ENCODE assay signal across 9 cellular contexts in the genomic region with DNA sequence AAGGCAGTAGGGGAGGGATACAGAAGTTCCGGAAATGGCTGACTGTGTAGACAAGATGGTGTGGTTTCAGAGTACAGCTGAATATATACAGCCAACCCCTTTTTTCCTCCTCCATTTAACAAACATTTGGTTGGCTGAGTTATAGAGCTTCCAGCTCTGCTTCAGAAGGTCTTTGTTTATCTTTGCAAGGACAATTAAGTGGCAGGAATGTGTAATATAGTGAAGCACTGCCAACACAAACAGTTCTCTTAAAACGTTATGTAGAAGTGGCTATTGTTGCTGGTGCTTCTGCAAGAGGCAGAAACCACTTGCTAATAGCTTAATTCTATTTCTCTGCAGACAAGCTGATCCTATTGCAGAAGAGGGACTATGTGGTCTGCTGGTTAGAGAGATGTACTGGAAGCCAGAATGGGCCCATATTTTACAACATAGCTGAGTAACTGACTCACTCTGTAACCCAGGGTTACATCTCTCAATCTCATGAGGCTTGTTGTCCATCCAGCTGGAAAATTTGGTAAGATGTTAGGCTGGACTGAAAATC.
DNase-seq lines count a peak whose midpoint lies in the region; ATAC-seq, FAIRE-seq and TF ChIP-seq lines count a peak whose summit lies in the region.
"Had no signal": no experiment of that assay in that cellular context is flagged by ENCODE, and none has a peak within 500 bp of the region (broad histone marks: within the 10 kb centered on the region; RNA-seq: fewer than 3 reads in every experiment).

No MANE protein-coding gene starts in this region.

- H3K4me3 ChIP-seq in SJSA1: no peak overlapping the region
- no peak overlapping the region for H3K4me3 ChIP-seq in left ventricle myocardium inferior
- H3K4me3 ChIP-seq in subcutaneous abdominal adipose tissue (ENCODE audit: low read depth in 1 of 5, low read length in 5 of 5): no peak overlapping the region

- H3K27ac ChIP-seq in SJSA1 (peak overlapping the region; percentile 76), left ventricle myocardium inferior (replicated peaks) (peak overlapping the region; percentile 67), subcutaneous abdominal adipose tissue (ENCODE audit: low read depth, low read length) (peak overlapping the region; percentile 11)

- no peak for ATAC-seq in HG02610 (IDR thresholded peaks at IDR 0.05; ENCODE audit: unreplicated experiment)

- H3K4me1 ChIP-seq in SJSA1 (replicated peaks) (peaks cover 36% of the 10 kb centered on the region), left ventricle myocardium inferior (peaks cover 45% of the 10 kb centered on the region), subcutaneous abdominal adipose tissue (ENCODE audit: control insufficient read depth in 5 of 5, insufficient read depth in 5 of 5, low read length in 5 of 5) (peaks cover 0 to 21% (median 8%) of the 10 kb centered on the region in 5 donors)

- TF ChIP-seq CTCF in left ventricle myocardium inferior (IDR thresholded peaks at IDR 0.05; ENCODE audit: borderline replicate concordance): peak; percentile 48

- intact Hi-C loops in left ventricle myocardium inferior (cut with micrococcal nuclease): no loop called here

- peak; percentile 45 for DNase-seq in HTR-8/SVneo (ENCODE audit: insufficient read length, low spot score)
- peak; percentile 80 to 98 for DNase-seq in SJSA1 (ENCODE audit: low read depth in 1 of 2, low spot score in 2 of 2)
- no peak for DNase-seq in left ventricle myocardium inferior
- DNase-seq in stimulated activated CD4-positive, alpha-beta T cell treated with anti-CD3 and anti-CD28 coated beads, Interleukin-4, amount 100 ng/mL, for 1 hour: no peak
- no peak for DNase-seq in central memory CD4-positive, alpha-beta T cell
- no peak for DNase-seq in activated CD4-positive, CD25-positive, alpha-beta regulatory T cell treated with anti-CD3 and anti-CD28 coated beads, Interleukin-2, amount 50 U/mL, for 72 hours

- no peaks in the 10 kb centered on the region for H3K27me3 ChIP-seq in SJSA1 (replicated peaks)
- no peaks in the 10 kb centered on the region for H3K27me3 ChIP-seq in left ventricle myocardium inferior (ENCODE audit: low read depth)
- peaks cover 0 to 3% (median 0%) of the 10 kb centered on the region in 5 donors for H3K27me3 ChIP-seq in subcutaneous abdominal adipose tissue (ENCODE audit: control insufficient read depth in 5 of 5, insufficient read depth in 4 of 5, low read length in 5 of 5)

- H3K9ac ChIP-seq in subcutaneous abdominal adipose tissue (ENCODE audit: low read length in 5 of 5): no peak overlapping the region

- H3K36me3 ChIP-seq in SJSA1 (no peaks in the 10 kb centered on the region), left ventricle myocardium inferior (no peaks in the 10 kb centered on the region), subcutaneous abdominal adipose tissue (ENCODE audit: control insufficient read depth in 5 of 5, insufficient read depth in 5 of 5, low read length in 5 of 5) (no peaks in the 10 kb centered on the region)

- peak; percentile 91 for FAIRE-seq in HTR-8/SVneo (lab: Jason Lieb, UNC)
- FAIRE-seq: H1 had no signal

- H3K9me3 ChIP-seq in SJSA1 (replicated peaks): no peaks in the 10 kb centered on the region
- H3K9me3 ChIP-seq in left ventricle myocardium inferior (replicated peaks): peaks cover 4% of the 10 kb centered on the region
- H3K9me3 ChIP-seq in subcutaneous abdominal adipose tissue (ENCODE audit: control insufficient read depth in 5 of 5, low read length in 5 of 5): peaks cover 0 to 3% (median 0%) of the 10 kb centered on the region in 5 donors

Comparison
In these comparisons a context has a peak if more than half of its experiments do, and no peak if none do; other contexts are left out.
1. DNase-seq: peak in HTR-8/SVneo (single experiment) and SJSA1 (2 of 2); none in left ventricle myocardium inferior (single experiment), stimulated activated CD4-positive, alpha-beta T cell treated with anti-CD3 and anti-CD28 coated beads, Interleukin-4, amount 100 ng/mL, for 1 hour (single experiment), central memory CD4-positive, alpha-beta T cell (single experiment) and activated CD4-positive, CD25-positive, alpha-beta regulatory T cell treated with anti-CD3 and anti-CD28 coated beads, Interleukin-2, amount 50 U/mL, for 72 hours (single experiment).
2. H3K27ac ChIP-seq: peak in every context shown above with its lines; median percentile 76 in SJSA1; 67 in left ventricle myocardium inferior; 11 in subcutaneous abdominal adipose tissue.